Comparison of ENCODE assay signal across 1 cellular context in genomic region chr6:24365103-24365633, GRCh38. TPM values are rescaled to one million over a fixed set of nuclear protein-coding genes. Genes with fewer than 3 reads are reported as not detected.
"Had no signal": no experiment of that assay in that cellular context is flagged by ENCODE, and none has a peak within 500 bp of the region (broad histone marks: within the 10 kb centered on the region; RNA-seq: fewer than 3 reads in every experiment).

No MANE protein-coding gene starts in this region.

RNA-seq across cellular contexts. Expression of gene DCDC2, which starts 7.3 kb away (rescaled TPM):
- polyA plus RNA-seq: IgD-negative memory B cell had no signal
